ENCODE assay signal across 7 cellular contexts in the genomic region with DNA sequence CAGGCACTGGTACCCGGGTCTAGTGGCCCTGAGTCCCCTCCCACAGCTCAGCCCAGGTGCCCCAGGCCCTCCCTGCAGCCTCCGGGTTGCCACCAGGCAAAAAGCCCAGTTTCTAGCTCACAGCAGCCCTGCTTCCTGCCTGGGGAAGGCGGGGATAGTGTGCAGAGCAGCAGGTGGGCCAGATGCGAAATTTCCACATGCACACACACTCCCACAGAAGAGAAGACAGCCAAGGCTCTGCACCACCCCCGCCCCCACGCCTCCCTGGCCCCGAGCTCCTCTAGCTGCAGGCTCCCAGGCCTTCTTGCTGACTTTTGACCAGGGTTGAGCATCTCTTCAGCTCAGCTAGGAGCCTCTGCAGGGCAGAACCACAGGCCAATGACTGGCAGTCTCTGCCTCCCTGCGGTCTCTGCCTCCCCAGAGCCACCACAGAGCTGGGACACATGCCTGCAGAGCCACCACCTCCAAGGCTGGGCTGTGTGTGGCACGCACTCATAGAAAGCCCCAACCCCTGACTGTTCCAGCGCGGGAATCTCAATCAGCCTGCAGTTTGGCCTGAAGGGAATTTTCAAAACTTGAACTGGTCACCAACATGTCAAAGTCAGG. TPM values are rescaled to one million over a fixed set of nuclear protein-coding genes. Genes with fewer than 3 reads are reported as not detected.
A peak's percentile ranks its signal among the peaks of the same experiment; 100 is the strongest.
DNase-seq lines count a peak whose midpoint lies in the region; ATAC-seq and TF ChIP-seq lines count a peak whose summit lies in the region.

No MANE protein-coding gene starts in this region.

- peaks cover 97% of the 10 kb centered on the region for H3K79me2 ChIP-seq in osteoblast (ENCODE audit: insufficient read depth, low read length)

- peaks cover 31% of the 10 kb centered on the region for H3K36me3 ChIP-seq in osteoblast (ENCODE audit: insufficient read depth, low read length)

- H3K27ac ChIP-seq in osteoblast (ENCODE audit: low read depth, low read length): no peak overlapping the region

- no peak overlapping the region for H3K4me3 ChIP-seq in osteoblast (ENCODE audit: insufficient read depth, low read length)

- H3K4me3 Mint-ChIP-seq in activated T-cell treated with anti-CD3 and anti-CD28 coated beads, Interleukin-2, amount 50 U/mL, for 72 hours: peak overlapping the region; percentile 64 to 68

- no peaks in the 10 kb centered on the region for H3K4me1 ChIP-seq in osteoblast (ENCODE audit: insufficient read depth, low read length)

- H3K4me1 Mint-ChIP-seq in activated T-cell treated with anti-CD3 and anti-CD28 coated beads, Interleukin-2, amount 50 U/mL, for 72 hours (ENCODE audit: low read depth): peaks cover 41% of the 10 kb centered on the region

- H3K27ac Mint-ChIP-seq in activated T-cell treated with anti-CD3 and anti-CD28 coated beads, Interleukin-2, amount 50 U/mL, for 72 hours: peak overlapping the region; percentile 75

- ATAC-seq in GM18511 (IDR thresholded peaks at IDR 0.05; ENCODE audit: unreplicated experiment) (peak; percentile 70), HG03342 (IDR thresholded peaks at IDR 0.05; ENCODE audit: unreplicated experiment) (peak; percentile 30), GM18861 (IDR thresholded peaks at IDR 0.05; ENCODE audit: unreplicated experiment) (no peak)
- ATAC-seq in activated T-cell treated with anti-CD3 and anti-CD28 coated beads, Interleukin-2, amount 50 U/mL, for 72 hours (replicated peaks in 1 of 2): peak; percentile 83 to 91

- no peak overlapping the region for H2AFZ ChIP-seq in osteoblast (ENCODE audit: low read length)

- no peaks in the 10 kb centered on the region for H3K9me3 Mint-ChIP-seq in activated T-cell treated with anti-CD3 and anti-CD28 coated beads, Interleukin-2, amount 50 U/mL, for 72 hours

- peaks cover 5 to 16% of the 10 kb centered on the region in 2 donors for H3K36me3 Mint-ChIP-seq in activated T-cell treated with anti-CD3 and anti-CD28 coated beads, Interleukin-2, amount 50 U/mL, for 72 hours (ENCODE audit: insufficient read depth in 2 of 2)

- H3K4me2 ChIP-seq in osteoblast (ENCODE audit: insufficient read depth, low read length): no peak overlapping the region

- H3K27me3 Mint-ChIP-seq in activated T-cell treated with anti-CD3 and anti-CD28 coated beads, Interleukin-2, amount 50 U/mL, for 72 hours (ENCODE audit: low read depth): no peaks in the 10 kb centered on the region

- no peak for TF ChIP-seq CTCF in osteoblast (IDR thresholded peaks at IDR 0.05; ENCODE audit: extremely low read depth, low read depth, low read length)

- peak; percentile 57 to 64 for DNase-seq in activated T-cell treated with anti-CD3 and anti-CD28 coated beads, Interleukin-2, amount 50 U/mL, for 72 hours
- DNase-seq in osteoblast (ENCODE audit: insufficient read length, low spot score, missing footprints) (peak; percentile 71), amygdala (lab: John Stamatoyannopoulos, UW) (no peak)
- DNase-seq in stimulated activated CD4-positive, alpha-beta T cell treated with anti-CD3 and anti-CD28 coated beads, Interleukin-4, amount 100 ng/mL, for 24 hours: no peak

- no peaks in the 10 kb centered on the region for H3K27me3 ChIP-seq in osteoblast (ENCODE audit: insufficient read depth, low read length)

- peaks cover 56% of the 10 kb centered on the region for H4K20me1 ChIP-seq in osteoblast (ENCODE audit: insufficient read depth, low read length)

- H3K9me3 ChIP-seq in osteoblast (ENCODE audit: low read depth, low read length): no peaks in the 10 kb centered on the region

RNA-seq across cellular contexts. Expression of gene SLC66A2, which starts 7.2 kb away (rescaled TPM):
- 10 to 100 TPM; 35.1 to 40.1 TPM for total RNA-seq in activated T-cell treated with anti-CD3 and anti-CD28 coated beads, Interleukin-2, amount 50 U/mL, for 72 hours
- 31.8 and 35.8 TPM in 2 replicates for total RNA-seq in osteoblast

RNA-seq across cellular contexts. Expression of gene HSBP1L1, which starts 20.2 kb away (rescaled TPM):
- 10 to 100 TPM; 11.2 to 11.8 TPM for total RNA-seq in activated T-cell treated with anti-CD3 and anti-CD28 coated beads, Interleukin-2, amount 50 U/mL, for 72 hours
- 9.4 and 11.2 TPM in 2 replicates for total RNA-seq in osteoblast

RNA-seq across cellular contexts. Expression of gene TXNL4A, which starts 44.1 kb away (rescaled TPM):
- 100 to 1,000 TPM in 1 of 2 donors, 10 to 100 TPM in 1; 92.9 to 105 TPM for total RNA-seq in activated T-cell treated with anti-CD3 and anti-CD28 coated beads, Interleukin-2, amount 50 U/mL, for 72 hours
- total RNA-seq in osteoblast: 53.6 and 54.6 TPM in 2 replicates

Comparison
In these comparisons a context has a peak if more than half of its experiments do, and no peak if none do; other contexts are left out.
1. DNase-seq: peak in activated T-cell treated with anti-CD3 and anti-CD28 coated beads, Interleukin-2, amount 50 U/mL, for 72 hours (2 of 2) and osteoblast (single experiment); none in amygdala (0 of 56) and stimulated activated CD4-positive, alpha-beta T cell treated with anti-CD3 and anti-CD28 coated beads, Interleukin-4, amount 100 ng/mL, for 24 hours (single experiment).